2 cellular contexts compared by ENCODE assay signal in genomic region chr14:64387232-64387737, GRCh38.
TF ChIP-seq lines count a peak whose summit lies in the region.

No MANE protein-coding gene starts in this region.

TF ChIP-seq in GM23338, 12 proteins besides CTCF, POLR2A, EP300 and RAD21:
- TF ChIP-seq EZH2 (IDR thresholded peaks at IDR 0.05; ENCODE audit: low read depth, unreplicated experiment) (no peak), NANOG (IDR thresholded peaks at IDR 0.05; ENCODE audit: borderline replicate concordance) (no peak), STAT1 (IDR thresholded peaks at IDR 0.05; ENCODE audit: unreplicated experiment) (no peak), POLR2AphosphoS5 (IDR thresholded peaks at IDR 0.05; ENCODE audit: low read depth) (no peak), ZNF462 (CRISPR knock-in tag; IDR thresholded peaks at IDR 0.05) (no peak), JUNB (IDR thresholded peaks at IDR 0.05; ENCODE audit: unreplicated experiment) (no peak), ZNF331 (CRISPR knock-in tag; IDR thresholded peaks at IDR 0.05; ENCODE audit: low read depth) (no peak)
- TF ChIP-seq, protein P1, sequence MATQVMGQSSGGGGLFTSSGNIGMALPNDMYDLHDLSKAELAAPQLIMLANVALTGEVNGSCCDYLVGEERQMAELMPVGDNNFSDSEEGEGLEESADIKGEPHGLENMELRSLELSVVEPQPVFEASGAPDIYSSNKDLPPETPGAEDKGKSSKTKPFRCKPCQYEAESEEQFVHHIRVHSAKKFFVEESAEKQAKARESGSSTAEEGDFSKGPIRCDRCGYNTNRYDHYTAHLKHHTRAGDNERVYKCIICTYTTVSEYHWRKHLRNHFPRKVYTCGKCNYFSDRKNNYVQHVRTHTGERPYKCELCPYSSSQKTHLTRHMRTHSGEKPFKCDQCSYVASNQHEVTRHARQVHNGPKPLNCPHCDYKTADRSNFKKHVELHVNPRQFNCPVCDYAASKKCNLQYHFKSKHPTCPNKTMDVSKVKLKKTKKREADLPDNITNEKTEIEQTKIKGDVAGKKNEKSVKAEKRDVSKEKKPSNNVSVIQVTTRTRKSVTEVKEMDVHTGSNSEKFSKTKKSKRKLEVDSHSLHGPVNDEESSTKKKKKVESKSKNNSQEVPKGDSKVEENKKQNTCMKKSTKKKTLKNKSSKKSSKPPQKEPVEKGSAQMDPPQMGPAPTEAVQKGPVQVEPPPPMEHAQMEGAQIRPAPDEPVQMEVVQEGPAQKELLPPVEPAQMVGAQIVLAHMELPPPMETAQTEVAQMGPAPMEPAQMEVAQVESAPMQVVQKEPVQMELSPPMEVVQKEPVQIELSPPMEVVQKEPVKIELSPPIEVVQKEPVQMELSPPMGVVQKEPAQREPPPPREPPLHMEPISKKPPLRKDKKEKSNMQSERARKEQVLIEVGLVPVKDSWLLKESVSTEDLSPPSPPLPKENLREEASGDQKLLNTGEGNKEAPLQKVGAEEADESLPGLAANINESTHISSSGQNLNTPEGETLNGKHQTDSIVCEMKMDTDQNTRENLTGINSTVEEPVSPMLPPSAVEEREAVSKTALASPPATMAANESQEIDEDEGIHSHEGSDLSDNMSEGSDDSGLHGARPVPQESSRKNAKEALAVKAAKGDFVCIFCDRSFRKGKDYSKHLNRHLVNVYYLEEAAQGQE (IDR thresholded peaks at IDR 0.05; ENCODE audit: unreplicated experiment) = no peak

TF ChIP-seq in K562, 482 proteins besides CTCF, POLR2A, EP300 and RAD21:
- TF ChIP-seq KAT7 (CRISPR knock-in tag; IDR thresholded peaks at IDR 0.05; ENCODE audit: borderline replicate concordance) = 0 out of 2 replicates have a peak, but pooled peaks have one; percentile 32
- TF ChIP-seq CHCHD3 (CRISPR knock-in tag; IDR thresholded peaks at IDR 0.05) = no peak
- TF ChIP-seq ARHGAP35 (IDR thresholded peaks at IDR 0.05; ENCODE audit: partially characterized antibody) = no peak
- TF ChIP-seq, protein P2, sequence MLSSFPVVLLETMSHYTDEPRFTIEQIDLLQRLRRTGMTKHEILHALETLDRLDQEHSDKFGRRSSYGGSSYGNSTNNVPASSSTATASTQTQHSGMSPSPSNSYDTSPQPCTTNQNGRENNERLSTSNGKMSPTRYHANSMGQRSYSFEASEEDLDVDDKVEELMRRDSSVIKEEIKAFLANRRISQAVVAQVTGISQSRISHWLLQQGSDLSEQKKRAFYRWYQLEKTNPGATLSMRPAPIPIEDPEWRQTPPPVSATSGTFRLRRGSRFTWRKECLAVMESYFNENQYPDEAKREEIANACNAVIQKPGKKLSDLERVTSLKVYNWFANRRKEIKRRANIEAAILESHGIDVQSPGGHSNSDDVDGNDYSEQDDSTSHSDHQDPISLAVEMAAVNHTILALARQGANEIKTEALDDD (IDR thresholded peaks at IDR 0.05) = 0 out of 2 replicates have a peak, but pooled peaks have one; percentile 46
- no peak for TF ChIP-seq E2F1 (CRISPR knock-in tag; IDR thresholded peaks at IDR 0.05)
- TF ChIP-seq SP1 (CRISPR knock-in tag; IDR thresholded peaks at IDR 0.05) = peak; percentile 44; the same call in 1 of the 2 replicates
- TF ChIP-seq, protein P3, sequence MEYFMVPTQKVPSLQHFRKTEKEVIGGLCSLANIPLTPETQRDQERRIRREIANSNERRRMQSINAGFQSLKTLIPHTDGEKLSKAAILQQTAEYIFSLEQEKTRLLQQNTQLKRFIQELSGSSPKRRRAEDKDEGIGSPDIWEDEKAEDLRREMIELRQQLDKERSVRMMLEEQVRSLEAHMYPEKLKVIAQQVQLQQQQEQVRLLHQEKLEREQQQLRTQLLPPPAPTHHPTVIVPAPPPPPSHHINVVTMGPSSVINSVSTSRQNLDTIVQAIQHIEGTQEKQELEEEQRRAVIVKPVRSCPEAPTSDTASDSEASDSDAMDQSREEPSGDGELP (CRISPR knock-in tag; IDR thresholded peaks at IDR 0.05; ENCODE audit: borderline replicate concordance) = peak; percentile 52; the same call in 1 of the 2 replicates
- no peak for TF ChIP-seq BCOR (IDR thresholded peaks at IDR 0.05)
- TF ChIP-seq, protein P4, sequence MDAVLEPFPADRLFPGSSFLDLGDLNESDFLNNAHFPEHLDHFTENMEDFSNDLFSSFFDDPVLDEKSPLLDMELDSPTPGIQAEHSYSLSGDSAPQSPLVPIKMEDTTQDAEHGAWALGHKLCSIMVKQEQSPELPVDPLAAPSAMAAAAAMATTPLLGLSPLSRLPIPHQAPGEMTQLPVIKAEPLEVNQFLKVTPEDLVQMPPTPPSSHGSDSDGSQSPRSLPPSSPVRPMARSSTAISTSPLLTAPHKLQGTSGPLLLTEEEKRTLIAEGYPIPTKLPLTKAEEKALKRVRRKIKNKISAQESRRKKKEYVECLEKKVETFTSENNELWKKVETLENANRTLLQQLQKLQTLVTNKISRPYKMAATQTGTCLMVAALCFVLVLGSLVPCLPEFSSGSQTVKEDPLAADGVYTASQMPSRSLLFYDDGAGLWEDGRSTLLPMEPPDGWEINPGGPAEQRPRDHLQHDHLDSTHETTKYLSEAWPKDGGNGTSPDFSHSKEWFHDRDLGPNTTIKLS (IDR thresholded peaks at IDR 0.05; ENCODE audit: borderline replicate concordance, low read depth) = peak; percentile 53
- TF ChIP-seq, protein P5, sequence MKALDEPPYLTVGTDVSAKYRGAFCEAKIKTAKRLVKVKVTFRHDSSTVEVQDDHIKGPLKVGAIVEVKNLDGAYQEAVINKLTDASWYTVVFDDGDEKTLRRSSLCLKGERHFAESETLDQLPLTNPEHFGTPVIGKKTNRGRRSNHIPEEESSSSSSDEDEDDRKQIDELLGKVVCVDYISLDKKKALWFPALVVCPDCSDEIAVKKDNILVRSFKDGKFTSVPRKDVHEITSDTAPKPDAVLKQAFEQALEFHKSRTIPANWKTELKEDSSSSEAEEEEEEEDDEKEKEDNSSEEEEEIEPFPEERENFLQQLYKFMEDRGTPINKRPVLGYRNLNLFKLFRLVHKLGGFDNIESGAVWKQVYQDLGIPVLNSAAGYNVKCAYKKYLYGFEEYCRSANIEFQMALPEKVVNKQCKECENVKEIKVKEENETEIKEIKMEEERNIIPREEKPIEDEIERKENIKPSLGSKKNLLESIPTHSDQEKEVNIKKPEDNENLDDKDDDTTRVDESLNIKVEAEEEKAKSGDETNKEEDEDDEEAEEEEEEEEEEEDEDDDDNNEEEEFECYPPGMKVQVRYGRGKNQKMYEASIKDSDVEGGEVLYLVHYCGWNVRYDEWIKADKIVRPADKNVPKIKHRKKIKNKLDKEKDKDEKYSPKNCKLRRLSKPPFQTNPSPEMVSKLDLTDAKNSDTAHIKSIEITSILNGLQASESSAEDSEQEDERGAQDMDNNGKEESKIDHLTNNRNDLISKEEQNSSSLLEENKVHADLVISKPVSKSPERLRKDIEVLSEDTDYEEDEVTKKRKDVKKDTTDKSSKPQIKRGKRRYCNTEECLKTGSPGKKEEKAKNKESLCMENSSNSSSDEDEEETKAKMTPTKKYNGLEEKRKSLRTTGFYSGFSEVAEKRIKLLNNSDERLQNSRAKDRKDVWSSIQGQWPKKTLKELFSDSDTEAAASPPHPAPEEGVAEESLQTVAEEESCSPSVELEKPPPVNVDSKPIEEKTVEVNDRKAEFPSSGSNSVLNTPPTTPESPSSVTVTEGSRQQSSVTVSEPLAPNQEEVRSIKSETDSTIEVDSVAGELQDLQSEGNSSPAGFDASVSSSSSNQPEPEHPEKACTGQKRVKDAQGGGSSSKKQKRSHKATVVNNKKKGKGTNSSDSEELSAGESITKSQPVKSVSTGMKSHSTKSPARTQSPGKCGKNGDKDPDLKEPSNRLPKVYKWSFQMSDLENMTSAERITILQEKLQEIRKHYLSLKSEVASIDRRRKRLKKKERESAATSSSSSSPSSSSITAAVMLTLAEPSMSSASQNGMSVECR (CRISPR knock-in tag; IDR thresholded peaks at IDR 0.05) = peak; percentile 27; the same call in 1 of the 2 replicates
- TF ChIP-seq ATF1 (CRISPR knock-in tag; IDR thresholded peaks at IDR 0.05) = no peak
- peak; percentile 19; the same call in 1 of the 2 replicates for TF ChIP-seq ATF1 (tag; IDR thresholded peaks at IDR 0.05)
- peak; percentile 17 for TF ChIP-seq KDM5B (IDR thresholded peaks at IDR 0.05; ENCODE audit: insufficient replicate concordance, low read depth, low read length)
- peak; percentile 5 for TF ChIP-seq RBBP5 (IDR thresholded peaks at IDR 0.05; ENCODE audit: borderline replicate concordance, insufficient read depth, low read length, poor library complexity, severe bottlenecking)
- peak; percentile 24; the same call in 1 of the 2 replicates for TF ChIP-seq MGA (IDR thresholded peaks at IDR 0.05)
- TF ChIP-seq SAP30 (IDR thresholded peaks at IDR 0.05; ENCODE audit: borderline replicate concordance, insufficient read depth, low read depth, low read length, poor library complexity, severe bottlenecking) = peak; percentile 33
